8 cellular contexts compared by ENCODE assay signal in the genomic region with DNA sequence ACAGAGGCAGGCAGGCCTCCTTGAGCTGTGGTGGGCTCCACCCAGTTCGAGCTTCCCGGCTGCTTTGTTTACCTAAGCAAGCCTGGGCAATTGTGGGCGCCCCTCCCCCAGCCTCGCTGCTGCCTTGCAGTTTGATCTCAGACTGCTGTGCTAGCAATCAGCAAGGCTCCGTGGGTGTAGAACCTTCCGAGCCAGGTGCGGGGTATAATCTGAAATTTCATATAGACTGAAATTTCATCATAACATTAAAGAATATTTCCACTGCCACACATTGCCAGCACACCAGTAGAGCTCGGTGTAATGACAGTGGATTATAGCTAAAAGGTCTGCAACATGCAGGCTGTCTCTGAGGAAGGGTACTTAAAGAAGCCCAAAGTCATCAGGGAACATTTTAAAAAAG.
DNase-seq lines count a peak whose midpoint lies in the region; ATAC-seq and TF ChIP-seq lines count a peak whose summit lies in the region.
"Not testable (repeated sequence)": the region's sequence is repeated elsewhere in the genome, so short reads cannot be mapped to it uniquely, and the experiment has no call there.

No MANE protein-coding gene starts in this region.

- not testable (repeated sequence) for H3K27ac Mint-ChIP-seq in WTC11
- H3K27ac Mint-ChIP-seq in neural crest cell (ENCODE audit: unreplicated experiment) = peak overlapping the region; percentile 31

- H4K20me1 ChIP-seq in OCI-LY1 (ENCODE audit: insufficient read depth, low read length) = not testable (repeated sequence)

- not testable (repeated sequence) for TF ChIP-seq POLR2A in thyroid gland (IDR thresholded peaks at IDR 0.05)

- not testable (repeated sequence) for H3K27me3 ChIP-seq in OCI-LY1 (ENCODE audit: insufficient read depth, low read length); thyroid gland

- H3K4me3 Mint-ChIP-seq in WTC11 = peak overlapping the region; percentile 52
- not testable (repeated sequence) for H3K4me3 Mint-ChIP-seq in neural crest cell

- peak; percentile 55 for DNase-seq in Jurkat, Clone E6-1 (ENCODE audit: low read depth, low spot score)
- DNase-seq in WTC11 (ENCODE audit: low spot score) (peak; percentile 69), epithelial cell of esophagus (ENCODE audit: low read depth) (peak; percentile 10), islet precursor cell (peak; percentile 47), thyroid gland (peak; percentile 3 to 14)
- DNase-seq in neural crest cell (ENCODE audit: low read depth, low spot score) = not testable (repeated sequence)

- peaks cover 13% of the 10 kb centered on the region for H3K4me1 ChIP-seq in ES-I3 (ENCODE audit: insufficient read depth, low read length)
- peaks cover 10% of the 10 kb centered on the region for H3K4me1 ChIP-seq in OCI-LY1 (ENCODE audit: insufficient read depth, low read length, severe bottlenecking)
- H3K4me1 ChIP-seq in thyroid gland = not testable (repeated sequence)

- H3K4me3 ChIP-seq in Jurkat, Clone E6-1 (ENCODE audit: low read length) = peak overlapping the region; percentile 15
- H3K4me3 ChIP-seq in OCI-LY1 (ENCODE audit: low read depth, low read length, poor library complexity, severe bottlenecking) = peak overlapping the region; percentile 37
- H3K4me3 ChIP-seq in epithelial cell of esophagus (ENCODE audit: low read length); thyroid gland (replicated peaks in 1 of 3): not testable (repeated sequence)

- H3K4me2 ChIP-seq in OCI-LY1 (ENCODE audit: low read length) = peak overlapping the region; percentile 46

- intact Hi-C loops in thyroid gland (cut with DNase I) = not testable (repeated sequence)

- H3K27ac ChIP-seq in OCI-LY1 (ENCODE audit: low read depth, low read length, poor library complexity, severe bottlenecking) = peak overlapping the region; percentile 74
- not testable (repeated sequence) for H3K27ac ChIP-seq in thyroid gland

- not testable (repeated sequence) for H3K9me2 ChIP-seq in OCI-LY1 (ENCODE audit: low read depth, low read length)

- H3K36me3 Mint-ChIP-seq in WTC11; neural crest cell (ENCODE audit: low read depth): not testable (repeated sequence)

- WGBS in thyroid gland, 2 donors = 11 to 28% methylated on average over 6 of the region's 8 CpGs

- TF ChIP-seq CTCF in OCI-LY1 (IDR thresholded peaks at IDR 0.05; ENCODE audit: low read length); WTC11 (IDR thresholded peaks at IDR 0.05); epithelial cell of esophagus (IDR thresholded peaks at IDR 0.05; ENCODE audit: insufficient read depth, low read depth, low read length, missing control alignments); neural crest cell (conservative IDR thresholded peaks at IDR 0.05); thyroid gland (IDR thresholded peaks at IDR 0.05): not testable (repeated sequence)

- H2AFZ ChIP-seq in OCI-LY1 (ENCODE audit: low read length) = peak overlapping the region; percentile 89

- H3K27me3 Mint-ChIP-seq in WTC11 (ENCODE audit: low read depth) = peaks cover 16% of the 10 kb centered on the region
- H3K27me3 Mint-ChIP-seq in neural crest cell (ENCODE audit: low read depth) = not testable (repeated sequence)

- POLR2A ChIA-PET in WTC11 (lab: Charles Lee) = not testable (repeated sequence)

- CTCF ChIA-PET in WTC11 (lab: Charles Lee) = interaction anchor here (0.6 kb wide), 1 partner anchor 392 kb away, joined by 3 read pairs; no protein-coding TSS in a partner anchor

- peaks cover 22% of the 10 kb centered on the region for H3K4me1 Mint-ChIP-seq in WTC11
- H3K4me1 Mint-ChIP-seq in neural crest cell = not testable (repeated sequence)

- peak; percentile 86 for ATAC-seq in WTC11

- H3F3A ChIP-seq in OCI-LY1 (ENCODE audit: insufficient read depth, low read length) = not testable (repeated sequence)

- not testable (repeated sequence) for H3K9me3 Mint-ChIP-seq in WTC11, neural crest cell

- not testable (repeated sequence) for H3K79me2 ChIP-seq in OCI-LY1 (ENCODE audit: insufficient read depth, low read length)

- H3K9ac ChIP-seq in ES-I3 (ENCODE audit: low read depth, low read length) = peak overlapping the region; percentile 44; the same call in 1 of the 2 replicates
- H3K9ac ChIP-seq in OCI-LY1 (ENCODE audit: low read length) = not testable (repeated sequence)

- H3K36me3 ChIP-seq in ES-I3 (ENCODE audit: insufficient read depth, low read length); OCI-LY1 (ENCODE audit: insufficient read depth, low read length); thyroid gland: not testable (repeated sequence)

- H3K9me3 ChIP-seq in ES-I3 (ENCODE audit: control insufficient read depth, insufficient read depth, low read length); OCI-LY1 (ENCODE audit: low read length); thyroid gland: not testable (repeated sequence)
